Comparison of ENCODE assay signal across 8 cellular contexts in genomic region chr2:128316777-128317185, GRCh38. TPM values are rescaled to one million over a fixed set of nuclear protein-coding genes. Genes with fewer than 3 reads are reported as not detected.
A peak's percentile ranks its signal among the peaks of the same experiment; 100 is the strongest.
DNase-seq lines count a peak whose midpoint lies in the region; ATAC-seq and TF ChIP-seq lines count a peak whose summit lies in the region.

No MANE protein-coding gene starts in this region.

- WGBS in lower leg skin, 2 donors: 15 to 24% methylated on average over 6 of the region's 6 CpGs
- WGBS in upper lobe of left lung, 2 donors: 53 to 55% methylated on average over 6 of the region's 6 CpGs

- no peak overlapping the region for H3K27ac Mint-ChIP-seq in activated naive CD4-positive, alpha-beta T cell treated with anti-CD3 and anti-CD28 coated beads, Interleukin-2, amount 50 U/mL, for 24 hours
- peak overlapping the region in 1 of 2 donors; percentile 65 for H3K27ac Mint-ChIP-seq in activated naive CD4-positive, alpha-beta T cell treated with anti-CD3 and anti-CD28 coated beads, Interleukin-2, amount 50 U/mL, for 72 hours

- in situ Hi-C loops in brain microvascular endothelial cell (cut with HindIII; ENCODE audit: low pct_ligation_motif_present, low sequenced_read_pairs): loop anchor here (25.0 kb wide), 1 partner anchor 421 kb away; no protein-coding TSS in a partner anchor

- TF ChIP-seq CTCF in brain microvascular endothelial cell (IDR thresholded peaks at IDR 0.05; ENCODE audit: low read depth, low read length, missing control alignments): no peak
- TF ChIP-seq CTCF in lower leg skin (IDR thresholded peaks at IDR 0.05): no peak
- no peak for TF ChIP-seq CTCF in upper lobe of left lung (IDR thresholded peaks at IDR 0.05)

- H3K4me1 Mint-ChIP-seq in activated naive CD4-positive, alpha-beta T cell treated with anti-CD3 and anti-CD28 coated beads, Interleukin-2, amount 50 U/mL, for 24 hours: peaks cover 48% of the 10 kb centered on the region

- TF ChIP-seq POLR2A in lower leg skin (IDR thresholded peaks at IDR 0.05) (no peak), upper lobe of left lung (IDR thresholded peaks at IDR 0.05) (no peak)

- no peak for ATAC-seq in activated naive CD4-positive, alpha-beta T cell treated with anti-CD3 and anti-CD28 coated beads, Interleukin-2, amount 50 U/mL, for 72 hours
- ATAC-seq in upper lobe of left lung (ENCODE audit: low FRiP score in 2 of 2) (no peak), GM19328 (IDR thresholded peaks at IDR 0.05; ENCODE audit: unreplicated experiment) (no peak)

- H3K9me3 ChIP-seq in upper lobe of left lung: no peaks in the 10 kb centered on the region

- peak overlapping the region; percentile 91 for H3K4me3 Mint-ChIP-seq in activated naive CD4-positive, alpha-beta T cell treated with anti-CD3 and anti-CD28 coated beads, Interleukin-2, amount 50 U/mL, for 24 hours

- intact Hi-C loops in lower leg skin (cut with DNase I; ENCODE audit: low total_unique reads): no loop called here

- peak overlapping the region; percentile 71 for H3K4me3 ChIP-seq in brain microvascular endothelial cell (ENCODE audit: low read depth, low read length)
- H3K4me3 ChIP-seq in lower leg skin (ENCODE audit: low read depth, poor library complexity, severe bottlenecking): peak overlapping the region; percentile 81
- peak overlapping the region; percentile 52 to 79 (median 64) for H3K4me3 ChIP-seq in upper lobe of left lung

- H3K27ac ChIP-seq in brain microvascular endothelial cell (no peak overlapping the region), upper lobe of left lung (peak overlapping the region in 2 of 4 donors; percentile 40 to 58)

- no peak for TF ChIP-seq EP300 in upper lobe of left lung (IDR thresholded peaks at IDR 0.05)

- H3K27me3 ChIP-seq in brain microvascular endothelial cell (replicated peaks) (no peaks in the 10 kb centered on the region), upper lobe of left lung (no peaks in the 10 kb centered on the region)

- no peaks in the 10 kb centered on the region for H3K9me3 Mint-ChIP-seq in activated naive CD4-positive, alpha-beta T cell treated with anti-CD3 and anti-CD28 coated beads, Interleukin-2, amount 50 U/mL, for 24 hours
- H3K9me3 Mint-ChIP-seq in activated naive CD4-positive, alpha-beta T cell treated with anti-CD3 and anti-CD28 coated beads, Interleukin-2, amount 50 U/mL, for 72 hours: no peaks in the 10 kb centered on the region

- H3K36me3 ChIP-seq in brain microvascular endothelial cell (replicated peaks) (peaks cover 2% of the 10 kb centered on the region), upper lobe of left lung (peaks cover 0 to 11% (median 0%) of the 10 kb centered on the region in 4 donors)

- peaks cover 3% of the 10 kb centered on the region for H3K36me3 Mint-ChIP-seq in activated naive CD4-positive, alpha-beta T cell treated with anti-CD3 and anti-CD28 coated beads, Interleukin-2, amount 50 U/mL, for 24 hours
- H3K36me3 Mint-ChIP-seq in activated naive CD4-positive, alpha-beta T cell treated with anti-CD3 and anti-CD28 coated beads, Interleukin-2, amount 50 U/mL, for 72 hours: no peaks in the 10 kb centered on the region

- no peak for DNase-seq in activated naive CD4-positive, alpha-beta T cell treated with anti-CD3 and anti-CD28 coated beads, Interleukin-2, amount 50 U/mL, for 72 hours (ENCODE audit: low spot score in 2 of 2)
- DNase-seq in brain microvascular endothelial cell: no peak
- no peak for DNase-seq in lower leg skin (ENCODE audit: low spot score in 2 of 2)
- peak in 1 of 2 donors; percentile 16 for DNase-seq in upper lobe of left lung
- DNase-seq in OCI-M1 (lab: John Stamatoyannopoulos, UW): no peak
- no peak for DNase-seq in UCSD-AML1 (lab: John Stamatoyannopoulos, UW; ENCODE audit: unreplicated experiment)

- H3K4me1 ChIP-seq in upper lobe of left lung: peaks cover 21 to 66% (median 37%) of the 10 kb centered on the region in 4 donors

- H3K27me3 Mint-ChIP-seq in activated naive CD4-positive, alpha-beta T cell treated with anti-CD3 and anti-CD28 coated beads, Interleukin-2, amount 50 U/mL, for 24 hours: no peaks in the 10 kb centered on the region

RNA-seq across cellular contexts. Expression of gene HS6ST1, which starts 1.9 kb away (rescaled TPM):
- total RNA-seq in activated naive CD4-positive, alpha-beta T cell treated with anti-CD3 and anti-CD28 coated beads, Interleukin-2, amount 50 U/mL, for 72 hours: 10 to 100 TPM in 1 of 2 donors, 1 to 10 TPM in 1; 2.9 to 14.5 TPM
- 10 to 100 TPM; 50.2 to 88.9 (median 69.3) TPM for total RNA-seq in lower leg skin
- total RNA-seq in upper lobe of left lung: 10 to 100 TPM; 24.0 to 96.8 (median 37.0) TPM
